In genomic region chr17:27526603-27527002, GRCh38 we compare ENCODE assay signal across 8 cellular contexts.
DNase-seq lines count a peak whose midpoint lies in the region; ATAC-seq and TF ChIP-seq lines count a peak whose summit lies in the region.

No MANE protein-coding gene starts in this region.

- H4K20me1 ChIP-seq in PC-9 (ENCODE audit: insufficient read depth): no peaks in the 10 kb centered on the region

- ATAC-seq in GM18511 (IDR thresholded peaks at IDR 0.05; ENCODE audit: unreplicated experiment) (peak; percentile 60), HG02623 (IDR thresholded peaks at IDR 0.05; ENCODE audit: unreplicated experiment) (peak; percentile 63)

- no peak overlapping the region for H3K27ac ChIP-seq in PC-9

- H2AFZ ChIP-seq in PC-9: no peak overlapping the region

- TF ChIP-seq CTCF in fibroblast of the aortic adventitia (IDR thresholded peaks at IDR 0.05; ENCODE audit: insufficient read depth, low read length) (no peak), PC-9 (conservative IDR thresholded peaks at IDR 0.05) (no peak)

- H3K36me3 ChIP-seq in PC-9 (ENCODE audit: low read depth): no peaks in the 10 kb centered on the region

- no peaks in the 10 kb centered on the region for H3K27me3 ChIP-seq in PC-9 (ENCODE audit: insufficient read depth, low read depth)

- H3K4me2 ChIP-seq in PC-9: no peak overlapping the region

- DNase-seq in SKM-1 treated with dmso at 0.1 percent for 144 hours (lab: John Stamatoyannopoulos, UW; ENCODE audit: unreplicated experiment) (peak; percentile 52), fibroblast of the aortic adventitia (ENCODE audit: low read depth) (peak; percentile 41), PC-9 (no peak), NCI-H1694 treated with DMSO at 0.1 percent for 48 hours (lab: John Stamatoyannopoulos, UW) (no peak), DMS 273 treated with DMSO at 0.1 percent for 48 hours (lab: John Stamatoyannopoulos, UW) (no peak)
- peak; percentile 24 to 49 (median 40) for DNase-seq in stimulated activated CD4-positive, alpha-beta T cell treated with anti-CD3 and anti-CD28 coated beads, Interleukin-12 subunit alpha, Interleukin-12 subunit beta, amount 100 ng/mL, for 48 hours (ENCODE audit: low read depth in 2 of 3, low spot score in 1 of 3)

- POLR2A ChIA-PET in PC-9 (lab: Charles Lee; ENCODE audit: unreplicated experiment): no interaction called here

- no peaks in the 10 kb centered on the region for H3K9me3 ChIP-seq in PC-9 (ENCODE audit: insufficient read depth, low read depth)

- H3K4me3 ChIP-seq in fibroblast of the aortic adventitia (ENCODE audit: low read depth, low read length) (no peak overlapping the region), PC-9 (no peak overlapping the region)

- no TSS peak for BruUV-seq in PC-9 (replicated peaks; lab: Mats Ljungman, UMichigan)

- H3K9me2 ChIP-seq in PC-9 (ENCODE audit: insufficient read depth): no peaks in the 10 kb centered on the region

- intact Hi-C loops in PC-9 (cut with micrococcal nuclease; ENCODE audit: unreplicated experiment): no loop called here

- H3K79me2 ChIP-seq in PC-9 (ENCODE audit: low read depth): 0 out of 2 replicates have a peak, but pooled peaks cover 3% of the 10 kb centered on the region

- CTCF ChIA-PET in PC-9 (lab: Charles Lee): no interaction called here

- peaks cover 47% of the 10 kb centered on the region for H3K4me1 ChIP-seq in PC-9 (replicated peaks; ENCODE audit: insufficient read depth)

- peaks cover 43% of the 10 kb centered on the region for H3F3A ChIP-seq in PC-9 (ENCODE audit: insufficient read depth, low read depth)

Comparison
In these comparisons a context has a peak if more than half of its experiments do, and no peak if none do; other contexts are left out.
1. DNase-seq: peak in SKM-1 treated with dmso at 0.1 percent for 144 hours (single experiment), fibroblast of the aortic adventitia (single experiment) and stimulated activated CD4-positive, alpha-beta T cell treated with anti-CD3 and anti-CD28 coated beads, Interleukin-12 subunit alpha, Interleukin-12 subunit beta, amount 100 ng/mL, for 48 hours (3 of 3); none in PC-9 (0 of 2), NCI-H1694 treated with DMSO at 0.1 percent for 48 hours (single experiment) and DMS 273 treated with DMSO at 0.1 percent for 48 hours (single experiment).